ENCODE assay signal across 25 cellular contexts in the genomic region with DNA sequence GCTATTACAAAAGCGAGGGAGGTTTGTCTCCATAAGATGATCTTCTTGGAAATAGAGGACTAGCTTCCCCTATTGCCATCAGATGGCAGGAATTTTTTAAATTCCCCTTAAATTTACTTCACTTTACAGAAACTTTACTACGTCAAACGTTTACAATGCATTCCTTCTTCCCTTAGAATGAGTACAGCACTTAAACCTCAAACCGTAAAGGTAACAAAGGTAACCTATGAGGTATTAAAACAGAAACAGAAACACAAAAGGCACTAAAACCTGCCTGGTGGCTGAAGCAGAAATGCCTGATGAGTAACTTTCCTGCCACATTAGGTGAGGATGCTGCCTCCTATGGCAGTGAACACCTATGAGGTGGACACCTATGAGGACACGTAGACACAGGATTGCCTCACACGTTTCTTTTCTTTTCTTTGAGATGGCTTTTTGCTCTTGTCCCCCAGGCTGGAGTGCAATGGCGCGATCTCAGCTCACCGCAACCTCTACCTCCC.
"Had no signal": no experiment of that assay in that cellular context is flagged by ENCODE, and none has a peak within 500 bp of the region (broad histone marks: within the 10 kb centered on the region; RNA-seq: fewer than 3 reads in every experiment).

No MANE protein-coding gene starts in this region.

- H3K36me3 ChIP-seq: stomach, suprapubic skin, thoracic aorta, thyroid gland, tibial artery, tibial nerve, transverse colon, upper lobe of left lung, upper lobe of right lung, uterus, vagina had no signal

- H3K9me3 ChIP-seq: stomach, suprapubic skin, testis, thoracic aorta, thyroid gland, tibial artery, tibial nerve, transverse colon, upper lobe of left lung, upper lobe of right lung, uterus, vagina had no signal

- H3K27ac ChIP-seq: stomach, suprapubic skin, testis, thoracic aorta, tibial artery, tibial nerve, transverse colon, upper lobe of left lung, upper lobe of right lung, uterus, vagina had no signal

- ATAC-seq: stimulated activated effector memory CD8-positive, alpha-beta T cell treated with anti-CD3 and anti-CD28 coated beads, Interleukin-12 subunit alpha, Interleukin-12 subunit beta, amount 100 ng/mL, for 72 hours; stimulated activated memory B cell treated with anti-CD40 and anti-IgM and Interleukin-4, amounts not matched to agents 10 μg/mL and 1 μg/mL and 100 μg/mL, for 72 hours; stimulated activated naive B cell treated with anti-CD40 and anti-IgM and Interleukin-4, amounts not matched to agents 10 μg/mL and 1 μg/mL and 100 μg/mL, for 72 hours; stimulated activated naive CD8-positive, alpha-beta T cell treated with anti-CD3 and anti-CD28 coated beads, Interleukin-15, amount 100 ng/mL, for 72 hours; stimulated activated naive CD8-positive, alpha-beta T cell treated with anti-CD3 and anti-CD28 coated beads, Interleukin-15, Interleukin-2, amounts not matched to agents 100 U/mL and 50 U/mL, for 24 hours; upper lobe of right lung had no signal

- H3K4me3 ChIP-seq: stomach, suprapubic skin, testis, thoracic aorta, thyroid gland, tibial artery, tibial nerve, transverse colon, upper lobe of left lung, upper lobe of right lung, uterus, vagina had no signal

- H3K27me3 ChIP-seq: stomach, suprapubic skin, testis, thyroid gland, tibial artery, tibial nerve, transverse colon, upper lobe of left lung, upper lobe of right lung, uterus, vagina had no signal

- H3K4me1 ChIP-seq: stomach, suprapubic skin, testis, tibial artery, tibial nerve, transverse colon, upper lobe of left lung, upper lobe of right lung, uterus, vagina had no signal

- DNase-seq: stimulated activated CD4-positive, alpha-beta T cell treated with anti-CD3 and anti-CD28 coated beads, Interleukin-2, amount 100 ng/mL, for 48 hours; stimulated activated CD4-positive, alpha-beta T cell treated with anti-CD3 and anti-CD28 coated beads, Interleukin-4, amount 100 ng/mL, for 1 hour; stimulated activated CD4-positive, alpha-beta T cell treated with anti-CD3 and anti-CD28 coated beads, Interleukin-4, amount 100 ng/mL, for 24 hours; stimulated activated CD4-positive, alpha-beta T cell treated with anti-CD3 and anti-CD28 coated beads, Interleukin-4, amount 100 ng/mL, for 4 hours; stimulated activated CD8-positive, alpha-beta memory T cell treated with anti-CD3 and anti-CD28 coated beads, Interleukin-4, amount 100 ng/mL, for 48 hours; stimulated activated naive B cell treated with anti-CD40 and anti-IgM and Interleukin-4, amounts not matched to agents 10 μg/mL and 1 μg/mL and 100 μg/mL, for 72 hours; stimulated activated naive CD4-positive, alpha-beta T cell; stimulated activated naive CD4-positive, alpha-beta T cell treated with Interleukin-2 at 50 U/mL for 16 hours; stimulated activated naive CD8-positive, alpha-beta T cell treated with anti-CD3 and anti-CD28 coated beads, Interleukin-15, amount 100 ng/mL, for 72 hours; stimulated activated naive CD8-positive, alpha-beta T cell treated with anti-CD3 and anti-CD28 coated beads, Interleukin-15, Interleukin-2, amounts not matched to agents 100 U/mL and 50 U/mL, for 24 hours; stomach; substantia nigra; testis; thyroid gland; tibial artery; transverse colon; upper lobe of left lung; upper lobe of right lung; uterus had no signal
